Comparison of ENCODE assay signal across 1 cellular context in the genomic region with DNA sequence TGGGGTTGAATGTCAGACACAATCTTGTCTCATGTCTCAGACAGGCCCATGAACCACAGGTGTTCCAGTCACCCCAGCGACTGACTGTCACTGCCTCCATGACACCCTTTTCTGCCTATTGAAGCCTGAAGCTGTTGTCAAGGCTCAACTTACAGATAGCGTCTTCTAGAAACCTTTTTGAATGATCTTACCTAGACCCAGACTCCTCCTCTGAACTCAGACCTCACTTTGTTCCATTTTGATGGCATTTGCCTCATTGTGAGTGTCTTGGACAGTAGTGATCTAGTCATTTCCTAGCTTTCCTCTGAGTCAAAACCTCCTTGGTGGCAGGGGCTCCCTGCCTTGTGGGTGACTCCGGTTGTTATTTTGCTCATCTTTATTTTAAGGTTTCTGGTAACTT.
A peak's percentile ranks its signal among the peaks of the same experiment; 100 is the strongest.
TF ChIP-seq lines count a peak whose summit lies in the region.

No MANE protein-coding gene starts in this region.

TF ChIP-seq in GM12878, 131 proteins besides CTCF, POLR2A, EP300 and RAD21 (continued from another document):
- TF ChIP-seq, protein P1, sequence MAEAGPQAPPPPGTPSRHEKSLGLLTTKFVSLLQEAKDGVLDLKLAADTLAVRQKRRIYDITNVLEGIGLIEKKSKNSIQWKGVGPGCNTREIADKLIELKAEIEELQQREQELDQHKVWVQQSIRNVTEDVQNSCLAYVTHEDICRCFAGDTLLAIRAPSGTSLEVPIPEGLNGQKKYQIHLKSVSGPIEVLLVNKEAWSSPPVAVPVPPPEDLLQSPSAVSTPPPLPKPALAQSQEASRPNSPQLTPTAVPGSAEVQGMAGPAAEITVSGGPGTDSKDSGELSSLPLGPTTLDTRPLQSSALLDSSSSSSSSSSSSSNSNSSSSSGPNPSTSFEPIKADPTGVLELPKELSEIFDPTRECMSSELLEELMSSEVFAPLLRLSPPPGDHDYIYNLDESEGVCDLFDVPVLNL (IDR thresholded peaks at IDR 0.05; ENCODE audit: low read depth, low read length): no peak
- TF ChIP-seq TCF12 (IDR thresholded peaks at IDR 0.05; ENCODE audit: low read depth, low read length) (no peak), CEBPB (IDR thresholded peaks at IDR 0.05; ENCODE audit: borderline replicate concordance in 1 of 2, low read depth in 2 of 2, low read length in 2 of 2) (no peak), TCF7 (IDR thresholded peaks at IDR 0.05; ENCODE audit: borderline replicate concordance) (no peak), KAT2A (conservative IDR thresholded peaks at IDR 0.05; ENCODE audit: control insufficient read depth, low read depth, low read length) (no peak), YBX1 (IDR thresholded peaks at IDR 0.05) (no peak), STAT1 (conservative IDR thresholded peaks at IDR 0.05) (no peak), MXI1 (IDR thresholded peaks at IDR 0.05; ENCODE audit: low read depth, low read length) (no peak), MTA2 (IDR thresholded peaks at IDR 0.05; ENCODE audit: low read depth) (no peak), RUNX3 (IDR thresholded peaks at IDR 0.05; ENCODE audit: low read length) (peak; percentile 44), NR2C2 (IDR thresholded peaks at IDR 0.05; ENCODE audit: borderline replicate concordance, control insufficient read depth, insufficient read length, low read depth) (no peak), JUNB (IDR thresholded peaks at IDR 0.05) (peak; percentile 80)
- TF ChIP-seq, protein P2, sequence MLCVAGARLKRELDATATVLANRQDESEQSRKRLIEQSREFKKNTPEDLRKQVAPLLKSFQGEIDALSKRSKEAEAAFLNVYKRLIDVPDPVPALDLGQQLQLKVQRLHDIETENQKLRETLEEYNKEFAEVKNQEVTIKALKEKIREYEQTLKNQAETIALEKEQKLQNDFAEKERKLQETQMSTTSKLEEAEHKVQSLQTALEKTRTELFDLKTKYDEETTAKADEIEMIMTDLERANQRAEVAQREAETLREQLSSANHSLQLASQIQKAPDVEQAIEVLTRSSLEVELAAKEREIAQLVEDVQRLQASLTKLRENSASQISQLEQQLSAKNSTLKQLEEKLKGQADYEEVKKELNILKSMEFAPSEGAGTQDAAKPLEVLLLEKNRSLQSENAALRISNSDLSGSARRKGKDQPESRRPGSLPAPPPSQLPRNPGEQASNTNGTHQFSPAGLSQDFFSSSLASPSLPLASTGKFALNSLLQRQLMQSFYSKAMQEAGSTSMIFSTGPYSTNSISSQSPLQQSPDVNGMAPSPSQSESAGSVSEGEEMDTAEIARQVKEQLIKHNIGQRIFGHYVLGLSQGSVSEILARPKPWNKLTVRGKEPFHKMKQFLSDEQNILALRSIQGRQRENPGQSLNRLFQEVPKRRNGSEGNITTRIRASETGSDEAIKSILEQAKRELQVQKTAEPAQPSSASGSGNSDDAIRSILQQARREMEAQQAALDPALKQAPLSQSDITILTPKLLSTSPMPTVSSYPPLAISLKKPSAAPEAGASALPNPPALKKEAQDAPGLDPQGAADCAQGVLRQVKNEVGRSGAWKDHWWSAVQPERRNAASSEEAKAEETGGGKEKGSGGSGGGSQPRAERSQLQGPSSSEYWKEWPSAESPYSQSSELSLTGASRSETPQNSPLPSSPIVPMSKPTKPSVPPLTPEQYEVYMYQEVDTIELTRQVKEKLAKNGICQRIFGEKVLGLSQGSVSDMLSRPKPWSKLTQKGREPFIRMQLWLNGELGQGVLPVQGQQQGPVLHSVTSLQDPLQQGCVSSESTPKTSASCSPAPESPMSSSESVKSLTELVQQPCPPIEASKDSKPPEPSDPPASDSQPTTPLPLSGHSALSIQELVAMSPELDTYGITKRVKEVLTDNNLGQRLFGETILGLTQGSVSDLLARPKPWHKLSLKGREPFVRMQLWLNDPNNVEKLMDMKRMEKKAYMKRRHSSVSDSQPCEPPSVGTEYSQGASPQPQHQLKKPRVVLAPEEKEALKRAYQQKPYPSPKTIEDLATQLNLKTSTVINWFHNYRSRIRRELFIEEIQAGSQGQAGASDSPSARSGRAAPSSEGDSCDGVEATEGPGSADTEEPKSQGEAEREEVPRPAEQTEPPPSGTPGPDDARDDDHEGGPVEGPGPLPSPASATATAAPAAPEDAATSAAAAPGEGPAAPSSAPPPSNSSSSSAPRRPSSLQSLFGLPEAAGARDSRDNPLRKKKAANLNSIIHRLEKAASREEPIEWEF (IDR thresholded peaks at IDR 0.05; ENCODE audit: insufficient replicate concordance, low read depth, low read length): no peak
- TF ChIP-seq, protein P3, sequence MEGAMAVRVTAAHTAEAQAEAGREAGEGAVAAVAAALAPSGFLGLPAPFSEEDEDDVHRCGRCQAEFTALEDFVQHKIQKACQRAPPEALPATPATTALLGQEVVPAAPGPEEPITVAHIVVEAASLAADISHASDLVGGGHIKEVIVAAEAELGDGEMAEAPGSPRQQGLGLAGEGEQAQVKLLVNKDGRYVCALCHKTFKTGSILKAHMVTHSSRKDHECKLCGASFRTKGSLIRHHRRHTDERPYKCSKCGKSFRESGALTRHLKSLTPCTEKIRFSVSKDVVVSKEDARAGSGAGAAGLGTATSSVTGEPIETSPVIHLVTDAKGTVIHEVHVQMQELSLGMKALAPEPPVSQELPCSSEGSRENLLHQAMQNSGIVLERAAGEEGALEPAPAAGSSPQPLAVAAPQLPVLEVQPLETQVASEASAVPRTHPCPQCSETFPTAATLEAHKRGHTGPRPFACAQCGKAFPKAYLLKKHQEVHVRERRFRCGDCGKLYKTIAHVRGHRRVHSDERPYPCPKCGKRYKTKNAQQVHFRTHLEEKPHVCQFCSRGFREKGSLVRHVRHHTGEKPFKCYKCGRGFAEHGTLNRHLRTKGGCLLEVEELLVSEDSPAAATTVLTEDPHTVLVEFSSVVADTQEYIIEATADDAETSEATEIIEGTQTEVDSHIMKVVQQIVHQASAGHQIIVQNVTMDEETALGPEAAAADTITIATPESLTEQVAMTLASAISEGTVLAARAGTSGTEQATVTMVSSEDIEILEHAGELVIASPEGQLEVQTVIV (IDR thresholded peaks at IDR 0.05; ENCODE audit: borderline replicate concordance, partially characterized antibody): no peak
- TF ChIP-seq, protein P4, sequence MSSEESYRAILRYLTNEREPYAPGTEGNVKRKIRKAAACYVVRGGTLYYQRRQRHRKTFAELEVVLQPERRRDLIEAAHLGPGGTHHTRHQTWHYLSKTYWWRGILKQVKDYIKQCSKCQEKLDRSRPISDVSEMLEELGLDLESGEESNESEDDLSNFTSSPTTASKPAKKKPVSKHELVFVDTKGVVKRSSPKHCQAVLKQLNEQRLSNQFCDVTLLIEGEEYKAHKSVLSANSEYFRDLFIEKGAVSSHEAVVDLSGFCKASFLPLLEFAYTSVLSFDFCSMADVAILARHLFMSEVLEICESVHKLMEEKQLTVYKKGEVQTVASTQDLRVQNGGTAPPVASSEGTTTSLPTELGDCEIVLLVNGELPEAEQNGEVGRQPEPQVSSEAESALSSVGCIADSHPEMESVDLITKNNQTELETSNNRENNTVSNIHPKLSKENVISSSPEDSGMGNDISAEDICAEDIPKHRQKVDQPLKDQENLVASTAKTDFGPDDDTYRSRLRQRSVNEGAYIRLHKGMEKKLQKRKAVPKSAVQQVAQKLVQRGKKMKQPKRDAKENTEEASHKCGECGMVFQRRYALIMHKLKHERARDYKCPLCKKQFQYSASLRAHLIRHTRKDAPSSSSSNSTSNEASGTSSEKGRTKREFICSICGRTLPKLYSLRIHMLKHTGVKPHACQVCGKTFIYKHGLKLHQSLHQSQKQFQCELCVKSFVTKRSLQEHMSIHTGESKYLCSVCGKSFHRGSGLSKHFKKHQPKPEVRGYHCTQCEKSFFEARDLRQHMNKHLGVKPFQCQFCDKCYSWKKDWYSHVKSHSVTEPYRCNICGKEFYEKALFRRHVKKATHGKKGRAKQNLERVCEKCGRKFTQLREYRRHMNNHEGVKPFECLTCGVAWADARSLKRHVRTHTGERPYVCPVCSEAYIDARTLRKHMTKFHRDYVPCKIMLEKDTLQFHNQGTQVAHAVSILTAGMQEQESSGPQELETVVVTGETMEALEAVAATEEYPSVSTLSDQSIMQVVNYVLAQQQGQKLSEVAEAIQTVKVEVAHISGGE (CRISPR knock-in tag; IDR thresholded peaks at IDR 0.05): no peak
- TF ChIP-seq, protein P5, sequence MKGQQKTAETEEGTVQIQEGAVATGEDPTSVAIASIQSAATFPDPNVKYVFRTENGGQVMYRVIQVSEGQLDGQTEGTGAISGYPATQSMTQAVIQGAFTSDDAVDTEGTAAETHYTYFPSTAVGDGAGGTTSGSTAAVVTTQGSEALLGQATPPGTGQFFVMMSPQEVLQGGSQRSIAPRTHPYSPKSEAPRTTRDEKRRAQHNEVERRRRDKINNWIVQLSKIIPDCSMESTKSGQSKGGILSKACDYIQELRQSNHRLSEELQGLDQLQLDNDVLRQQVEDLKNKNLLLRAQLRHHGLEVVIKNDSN (IDR thresholded peaks at IDR 0.05; ENCODE audit: borderline replicate concordance, extremely low read length, insufficient read depth, low read depth, low read length): no peak
